ENCODE assay signal across 10 cellular contexts in genomic region chr17:63634163-63634562, GRCh38. TPM values are rescaled to one million over a fixed set of nuclear protein-coding genes. Genes with fewer than 3 reads are reported as not detected.
DNase-seq lines count a peak whose midpoint lies in the region; ATAC-seq and TF ChIP-seq lines count a peak whose summit lies in the region.
"Had no signal": no experiment of that assay in that cellular context is flagged by ENCODE, and none has a peak within 500 bp of the region (broad histone marks: within the 10 kb centered on the region; RNA-seq: fewer than 3 reads in every experiment).

No MANE protein-coding gene starts in this region.

- no TSS peak for BruUV-seq in IMR-90 (replicated peaks; lab: Mats Ljungman, UMichigan)

- no peak overlapping the region for H2BK5ac ChIP-seq in IMR-90 (ENCODE audit: low read depth, low read length, poor library complexity, severe bottlenecking)

- H2AFZ ChIP-seq in IMR-90 (replicated peaks; ENCODE audit: low read length, poor library complexity) = no peak overlapping the region

- peaks cover 26 to 37% of the 10 kb centered on the region in 2 experiments; a peak in 3 of 4 replicates for H3K79me1 ChIP-seq in IMR-90 (ENCODE audit: low read depth in 1 of 2, low read length in 2 of 2)

- H3K4me3 ChIP-seq in IMR-90 (ENCODE audit: insufficient read depth, low read depth, low read length) (no peak overlapping the region), iPS-18a (ENCODE audit: low read length) (no peak overlapping the region), breast epithelium (no peak overlapping the region), lower leg skin (ENCODE audit: low read depth, poor library complexity, severe bottlenecking) (no peak overlapping the region)

- peaks cover 17% of the 10 kb centered on the region for H3K4me1 Mint-ChIP-seq in activated CD8-positive, alpha-beta T cell treated with anti-CD3 and anti-CD28 coated beads, Interleukin-2, amount 10 ng/mL, durations not matched to agents 7 days and 5 days (ENCODE audit: low read depth)

- H3K36me3 ChIP-seq in IMR-90 (ENCODE audit: control insufficient read depth, insufficient read depth, low read length) (peaks cover 14% of the 10 kb centered on the region), iPS-18a (ENCODE audit: control insufficient read depth, low read depth, low read length) (peaks cover 7% of the 10 kb centered on the region), breast epithelium (no peaks in the 10 kb centered on the region)

- no peak overlapping the region for H3K23ac ChIP-seq in IMR-90 (ENCODE audit: low read depth, low read length)

- 0 out of 2 replicates have a peak, but pooled peaks cover 7% of the 10 kb centered on the region for H3K9me1 ChIP-seq in IMR-90 (ENCODE audit: insufficient read depth, low read length)

- no peak overlapping the region; the same call in 1 of the 2 replicates for H3K18ac ChIP-seq in IMR-90 (ENCODE audit: low read depth, low read length)

- H3K4me1 ChIP-seq in IMR-90 (ENCODE audit: control insufficient read depth, insufficient read depth, low read length) (peaks cover 5% of the 10 kb centered on the region), iPS-18a (ENCODE audit: control insufficient read depth, low read depth, low read length) (peaks cover 31% of the 10 kb centered on the region), breast epithelium (peaks cover 0 to 9% of the 10 kb centered on the region in 2 donors)

- no peak overlapping the region for H2AK5ac ChIP-seq in IMR-90 (ENCODE audit: low read depth, low read length)

- no peak overlapping the region for H3K27ac ChIP-seq in IMR-90 (ENCODE audit: insufficient read depth, low read length)
- no peak overlapping the region for H3K27ac ChIP-seq in iPS-18a (ENCODE audit: low read length)
- H3K27ac ChIP-seq in breast epithelium = peak overlapping the region in 1 of 2 donors; percentile 38
- H3K27ac ChIP-seq: RWPE1 had no signal

- H2AK9ac ChIP-seq in IMR-90 (replicated peaks; ENCODE audit: low read depth, low read length, poor library complexity) = no peak overlapping the region

- H3K27me3 Mint-ChIP-seq in activated CD8-positive, alpha-beta T cell treated with anti-CD3 and anti-CD28 coated beads, Interleukin-2, amount 10 ng/mL, durations not matched to agents 7 days and 5 days (ENCODE audit: low read depth) = no peaks in the 10 kb centered on the region

- H4K5ac ChIP-seq in IMR-90 (ENCODE audit: low read depth, low read length) = no peak overlapping the region

- WGBS in IMR-90 (ENCODE audit: extremely low coverage in 2 of 2, insufficient read length in 1 of 2), 2 experiments = 60% methylated on average over 1 of the region's 4 CpGs; no CpG with 5 or more reads in 1 of the 2 experiments
- WGBS in lower leg skin, 2 donors = 75% methylated on average over 4 of the region's 4 CpGs

- no peak overlapping the region for H3K14ac ChIP-seq in IMR-90 (replicated peaks; ENCODE audit: low read depth, low read length)

- H3K9me3 Mint-ChIP-seq in activated CD8-positive, alpha-beta T cell treated with anti-CD3 and anti-CD28 coated beads, Interleukin-2, amount 10 ng/mL, durations not matched to agents 7 days and 5 days (ENCODE audit: insufficient read depth) = no peaks in the 10 kb centered on the region

- no peak overlapping the region for H3K4ac ChIP-seq in IMR-90 (ENCODE audit: low read depth, low read length)

- no peak overlapping the region for H2BK15ac ChIP-seq in IMR-90 (ENCODE audit: low read depth, low read length)

- no peak for TF ChIP-seq CTCF in IMR-90 (conservative IDR thresholded peaks at IDR 0.05; ENCODE audit: low read depth, low read length)
- TF ChIP-seq CTCF in breast epithelium (IDR thresholded peaks at IDR 0.05) = no peak
- TF ChIP-seq CTCF in lower leg skin (IDR thresholded peaks at IDR 0.05) = no peak

- no peaks in the 10 kb centered on the region for H3K27me3 ChIP-seq in IMR-90 (ENCODE audit: control insufficient read depth, insufficient read depth, low read length)
- no peaks in the 10 kb centered on the region for H3K27me3 ChIP-seq in iPS-18a (ENCODE audit: control insufficient read depth, insufficient read depth, low read length)
- no peaks in the 10 kb centered on the region for H3K27me3 ChIP-seq in breast epithelium

- H3K9me3 ChIP-seq in IMR-90 (ENCODE audit: control insufficient read depth, insufficient read depth, low read length) (no peaks in the 10 kb centered on the region), iPS-18a (ENCODE audit: control insufficient read depth, low read depth, low read length) (no peaks in the 10 kb centered on the region), breast epithelium (no peaks in the 10 kb centered on the region)

- no peak overlapping the region for H2BK120ac ChIP-seq in IMR-90 (ENCODE audit: low read depth, low read length)

- peak overlapping the region; percentile 19 for H3K27ac Mint-ChIP-seq in activated CD8-positive, alpha-beta T cell treated with anti-CD3 and anti-CD28 coated beads, Interleukin-2, amount 10 ng/mL, durations not matched to agents 7 days and 5 days

- POLR2A ChIA-PET in IMR-90 (lab: Charles Lee; ENCODE audit: unreplicated experiment) = no interaction called here
- POLR2A ChIA-PET in activated CD8-positive, alpha-beta T cell treated with anti-CD3 and anti-CD28 coated beads, Interleukin-2, amount 10 ng/mL, durations not matched to agents 7 days and 5 days (lab: Charles Lee) = interaction anchor here (0.6 kb wide), 1 partner anchor 102 kb away, joined by 3 read pairs; no protein-coding TSS in a partner anchor

- H4K20me1 ChIP-seq in IMR-90 (ENCODE audit: insufficient read depth, low read length) = 0 out of 2 replicates have a peak, but pooled peaks cover 4% of the 10 kb centered on the region

- ATAC-seq in IMR-90 (ENCODE audit: low read depth) (peak; percentile 69), sciatic nerve (peak; percentile 57)
- no peak for ATAC-seq in activated CD8-positive, alpha-beta T cell treated with anti-CD3 and anti-CD28 coated beads, Interleukin-2, amount 10 ng/mL, durations not matched to agents 7 days and 5 days

- in situ Hi-C loops in IMR-90 (cut with MboI; ENCODE audit: low sequenced_read_pairs) = no loop called here

- peaks cover 27% of the 10 kb centered on the region for H3K36me3 Mint-ChIP-seq in activated CD8-positive, alpha-beta T cell treated with anti-CD3 and anti-CD28 coated beads, Interleukin-2, amount 10 ng/mL, durations not matched to agents 7 days and 5 days (ENCODE audit: low read depth)

- dilution Hi-C loops in IMR-90 (cut with HindIII; ENCODE audit: low sequenced_read_pairs, unreplicated experiment) = no loop called here

- CTCF ChIA-PET in IMR-90 (lab: Yijun Ruan, JAX) = interaction anchor here (0.6 kb wide), 1 partner anchor 645 kb away, joined by 4 read pairs; no protein-coding TSS in a partner anchor
- CTCF ChIA-PET in activated CD8-positive, alpha-beta T cell treated with anti-CD3 and anti-CD28 coated beads, Interleukin-2, amount 10 ng/mL, durations not matched to agents 7 days and 5 days (lab: Charles Lee) = interaction anchor here (0.7 to 1.4 kb wide), 3 partner anchors 21 to 208 kb away, joined by 3 to 6 read pairs (median 3); no protein-coding TSS in a partner anchor

- intact Hi-C loops in IMR-90 (cut with micrococcal nuclease) = no loop called here
- intact Hi-C loops in sciatic nerve (cut with DNase I) = no loop called here
- intact Hi-C loops in breast epithelium (cut with DNase I; ENCODE audit: low total_unique reads) = no loop called here
- intact Hi-C loops in lower leg skin (cut with DNase I; ENCODE audit: low total_unique reads) = no loop called here

- H3K4me2 ChIP-seq in IMR-90 (ENCODE audit: low read depth, low read length) = no peak overlapping the region

- DNase-seq in IMR-90 = peak; percentile 31
- DNase-seq in activated CD8-positive, alpha-beta T cell treated with anti-CD3 and anti-CD28 coated beads, Interleukin-2, amount 10 ng/mL, durations not matched to agents 7 days and 5 days = no peak
- no peak for DNase-seq in sciatic nerve (ENCODE audit: low spot score)
- no peak for DNase-seq in stimulated activated CD4-positive, alpha-beta T cell treated with anti-CD3 and anti-CD28 coated beads, Interleukin-1b, Interleukin-23, amount 100 ng/mL, for 48 hours
- DNase-seq in breast epithelium (ENCODE audit: low spot score in 2 of 2) = no peak
- DNase-seq in lower leg skin (ENCODE audit: low spot score in 2 of 2) = no peak
- DNase-seq: DMS79 treated with DMSO at 0.1 percent for 48 hours, NCI-H1694 treated with DMSO at 0.1 percent for 48 hours had no signal

- TF ChIP-seq RAD21 in IMR-90 (IDR thresholded peaks at IDR 0.05; ENCODE audit: low read length) = no peak

- H4K91ac ChIP-seq in IMR-90 (ENCODE audit: insufficient read depth, low read depth, low read length) = no peak overlapping the region

- no peak overlapping the region for H3K4me3 Mint-ChIP-seq in activated CD8-positive, alpha-beta T cell treated with anti-CD3 and anti-CD28 coated beads, Interleukin-2, amount 10 ng/mL, durations not matched to agents 7 days and 5 days

- H3K9ac ChIP-seq in IMR-90 (ENCODE audit: low read depth, low read length) (no peak overlapping the region), iPS-18a (ENCODE audit: low read length) (peak overlapping the region; percentile 9)

- no peak overlapping the region for H2BK20ac ChIP-seq in IMR-90 (ENCODE audit: low read depth, low read length)

- H3K56ac ChIP-seq in IMR-90 (ENCODE audit: extremely low read depth, insufficient read depth, low read length) = no peak overlapping the region

- H4K8ac ChIP-seq in IMR-90 (ENCODE audit: low read depth in 2 of 2, low read length in 2 of 2) = no peak overlapping the region

- no peak for TF ChIP-seq POLR2A in IMR-90 (IDR thresholded peaks at IDR 0.05; ENCODE audit: low read depth, low read length)
- no peak for TF ChIP-seq POLR2A in breast epithelium (IDR thresholded peaks at IDR 0.05)
- no peak for TF ChIP-seq POLR2A in lower leg skin (IDR thresholded peaks at IDR 0.05)

TF ChIP-seq in IMR-90, 13 proteins besides CTCF, POLR2A, EP300 and RAD21 (continues in another document):
- no peak for TF ChIP-seq RCOR1 (IDR thresholded peaks at IDR 0.05; ENCODE audit: insufficient replicate concordance, low read length)

RNA-seq across cellular contexts. Expression of gene MAP3K3, which starts 11.9 kb away (rescaled TPM):
- total RNA-seq in IMR-90 (2012; rRNA removed) = 24.2 and 25.6 TPM in 2 replicates
- polyA plus RNA-seq in IMR-90 (2012; rRNA removed) = 19.1 TPM in 2 replicates
- 13.9 and 15.5 TPM in 2 replicates for polyA plus RNA-seq in IMR-90 (2012; cell fraction: cytosol; rRNA removed)
- polyA plus RNA-seq in IMR-90 (2012; cell fraction: nucleus; rRNA removed; ENCODE audit: low replicate concordance) = 34.5 and 36.8 TPM in 2 replicates
- total RNA-seq in activated CD8-positive, alpha-beta T cell treated with anti-CD3 and anti-CD28 coated beads, Interleukin-2, amount 10 ng/mL, durations not matched to agents 7 days and 5 days = 10 to 100 TPM; 31.4 to 32.8 TPM
- total RNA-seq in sciatic nerve = 63.4 TPM
- 10 to 100 TPM; 44.9 to 60.0 (median 47.9) TPM for total RNA-seq in breast epithelium
- total RNA-seq in lower leg skin = 10 to 100 TPM; 25.2 to 54.1 (median 39.6) TPM

RNA-seq across cellular contexts. Expression of gene TACO1, which starts 33.5 kb away (rescaled TPM):
- total RNA-seq in IMR-90 (2012; rRNA removed) (6.5 and 9.4 TPM in 2 replicates), sciatic nerve (12.2 TPM), breast epithelium (10 to 100 TPM; 11.0 to 12.4 (median 11.1) TPM), lower leg skin (10 to 100 TPM in 3 of 4 donors, 1 to 10 TPM in 1; 9.3 to 15.8 (median 13.4) TPM)
- 28.8 and 32.8 TPM in 2 replicates for polyA plus RNA-seq in IMR-90 (2012; rRNA removed)
- polyA plus RNA-seq in IMR-90 (2012; cell fraction: cytosol; rRNA removed) = 14.2 and 15.9 TPM in 2 replicates
- polyA plus RNA-seq in IMR-90 (2012; cell fraction: nucleus; rRNA removed; ENCODE audit: low replicate concordance) = 9.9 and 11.3 TPM in 2 replicates
- 10 to 100 TPM; 22.9 to 24.5 TPM for total RNA-seq in activated CD8-positive, alpha-beta T cell treated with anti-CD3 and anti-CD28 coated beads, Interleukin-2, amount 10 ng/mL, durations not matched to agents 7 days and 5 days
